In the genomic region with DNA sequence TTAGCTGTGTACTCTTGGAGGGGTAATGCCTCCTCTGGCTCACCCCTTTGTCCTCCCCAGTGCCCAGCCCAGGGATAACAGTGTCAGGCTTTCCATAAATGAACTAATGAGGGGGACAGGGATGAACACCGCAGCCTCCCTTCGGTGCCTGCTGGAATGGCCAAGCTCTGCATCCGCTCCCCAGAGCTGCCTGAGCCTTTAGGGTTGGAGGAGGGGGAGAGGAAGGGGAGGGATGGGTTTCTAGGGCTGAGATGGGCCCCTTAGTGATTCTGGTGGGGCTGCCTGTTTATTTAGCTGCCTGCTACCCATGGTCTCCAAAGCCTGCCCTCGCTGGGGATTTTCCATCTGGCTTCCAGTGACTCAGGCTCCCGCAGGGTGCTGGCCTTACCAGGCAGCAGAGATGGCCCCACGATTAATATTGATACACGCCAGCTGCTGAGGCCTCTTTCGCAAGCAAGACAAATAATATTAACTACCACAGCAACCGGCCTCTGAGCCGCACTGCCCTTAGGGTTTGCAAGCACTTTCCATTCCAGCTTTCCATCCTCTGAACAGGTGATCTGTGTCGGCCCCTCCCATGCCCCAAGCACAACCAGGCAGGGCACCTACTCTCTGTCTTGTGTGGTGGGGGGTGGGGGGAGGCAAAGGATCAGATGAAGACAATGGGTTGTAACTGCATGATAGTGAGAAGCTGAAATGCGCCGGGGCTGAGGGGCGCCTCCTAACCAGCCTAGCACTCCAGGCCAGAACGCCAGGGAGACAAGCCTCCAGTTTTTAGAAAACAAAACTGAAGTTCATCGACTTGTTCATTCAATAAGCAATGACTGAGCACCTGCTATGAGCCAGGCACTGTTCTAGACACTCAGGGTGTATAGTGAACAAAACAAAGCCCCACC, we compare ENCODE assay signal across 1 cellular context.
TF ChIP-seq lines count a peak whose summit lies in the region.

No MANE protein-coding gene starts in this region.

TF ChIP-seq in SK-N-SH treated with all-trans-retinoic acid at 6 μM for 48 hours, 23 proteins besides CTCF, POLR2A, EP300 and RAD21 (continued from another document):
- TF ChIP-seq, protein P1, sequence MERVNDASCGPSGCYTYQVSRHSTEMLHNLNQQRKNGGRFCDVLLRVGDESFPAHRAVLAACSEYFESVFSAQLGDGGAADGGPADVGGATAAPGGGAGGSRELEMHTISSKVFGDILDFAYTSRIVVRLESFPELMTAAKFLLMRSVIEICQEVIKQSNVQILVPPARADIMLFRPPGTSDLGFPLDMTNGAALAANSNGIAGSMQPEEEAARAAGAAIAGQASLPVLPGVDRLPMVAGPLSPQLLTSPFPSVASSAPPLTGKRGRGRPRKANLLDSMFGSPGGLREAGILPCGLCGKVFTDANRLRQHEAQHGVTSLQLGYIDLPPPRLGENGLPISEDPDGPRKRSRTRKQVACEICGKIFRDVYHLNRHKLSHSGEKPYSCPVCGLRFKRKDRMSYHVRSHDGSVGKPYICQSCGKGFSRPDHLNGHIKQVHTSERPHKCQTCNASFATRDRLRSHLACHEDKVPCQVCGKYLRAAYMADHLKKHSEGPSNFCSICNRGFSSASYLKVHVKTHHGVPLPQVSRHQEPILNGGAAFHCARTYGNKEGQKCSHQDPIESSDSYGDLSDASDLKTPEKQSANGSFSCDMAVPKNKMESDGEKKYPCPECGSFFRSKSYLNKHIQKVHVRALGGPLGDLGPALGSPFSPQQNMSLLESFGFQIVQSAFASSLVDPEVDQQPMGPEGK (CRISPR knock-in tag; IDR thresholded peaks at IDR 0.05; ENCODE audit: borderline replicate concordance): no peak
- 0 out of 2 replicates have a peak, but pooled peaks have one; percentile 10 for TF ChIP-seq SNAI2 (CRISPR knock-in tag; IDR thresholded peaks at IDR 0.05)
- TF ChIP-seq ZNF8 (CRISPR knock-in tag; IDR thresholded peaks at IDR 0.05): no peak
- TF ChIP-seq, protein P2, sequence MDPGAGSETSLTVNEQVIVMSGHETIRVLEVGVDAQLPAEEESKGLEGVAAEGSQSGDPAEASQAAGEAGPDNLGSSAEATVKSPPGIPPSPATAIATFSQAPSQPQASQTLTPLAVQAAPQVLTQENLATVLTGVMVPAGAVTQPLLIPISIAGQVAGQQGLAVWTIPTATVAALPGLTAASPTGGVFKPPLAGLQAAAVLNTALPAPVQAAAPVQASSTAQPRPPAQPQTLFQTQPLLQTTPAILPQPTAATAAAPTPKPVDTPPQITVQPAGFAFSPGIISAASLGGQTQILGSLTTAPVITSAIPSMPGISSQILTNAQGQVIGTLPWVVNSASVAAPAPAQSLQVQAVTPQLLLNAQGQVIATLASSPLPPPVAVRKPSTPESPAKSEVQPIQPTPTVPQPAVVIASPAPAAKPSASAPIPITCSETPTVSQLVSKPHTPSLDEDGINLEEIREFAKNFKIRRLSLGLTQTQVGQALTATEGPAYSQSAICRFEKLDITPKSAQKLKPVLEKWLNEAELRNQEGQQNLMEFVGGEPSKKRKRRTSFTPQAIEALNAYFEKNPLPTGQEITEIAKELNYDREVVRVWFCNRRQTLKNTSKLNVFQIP (CRISPR knock-in tag; IDR thresholded peaks at IDR 0.05; ENCODE audit: borderline replicate concordance, low read depth): no peak
- peak; percentile 29; the same call in 1 of the 2 replicates for TF ChIP-seq ZFP3 (CRISPR knock-in tag; IDR thresholded peaks at IDR 0.05)
- no peak for TF ChIP-seq PPARA (CRISPR knock-in tag; IDR thresholded peaks at IDR 0.05; ENCODE audit: borderline replicate concordance)
